Comparison of ENCODE assay signal across 8 cellular contexts in the genomic region with DNA sequence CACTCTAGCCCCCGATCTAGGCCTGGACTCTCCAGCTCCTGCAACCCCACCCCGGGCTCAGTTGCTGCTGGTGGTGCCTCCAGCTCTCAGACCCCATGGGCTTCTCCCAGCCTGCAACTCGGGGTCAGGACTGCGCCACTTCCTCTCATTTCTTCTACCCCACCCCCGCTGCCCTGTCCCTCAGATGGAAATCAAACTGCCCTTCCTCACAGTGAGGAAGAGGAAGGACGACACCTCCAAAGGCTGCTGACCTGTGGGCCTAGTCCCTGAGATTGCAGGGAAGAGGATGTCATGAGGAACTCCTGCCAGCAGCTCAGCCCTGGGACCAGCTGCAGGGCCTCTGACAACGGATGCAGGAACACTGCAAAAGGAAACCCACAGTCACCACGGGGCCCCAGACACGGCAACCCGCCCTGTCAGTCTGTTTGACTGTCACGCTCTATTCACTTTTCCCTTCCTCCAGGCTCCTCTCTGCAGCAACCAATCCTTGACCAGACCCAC. TPM values are rescaled to one million over a fixed set of nuclear protein-coding genes. Genes with fewer than 3 reads are reported as not detected.
DNase-seq lines count a peak whose midpoint lies in the region; ATAC-seq and TF ChIP-seq lines count a peak whose summit lies in the region.

No MANE protein-coding gene starts in this region.

- H3K4me1 ChIP-seq in osteoblast (ENCODE audit: insufficient read depth, low read length) = peaks cover 64% of the 10 kb centered on the region

- H3K27me3 ChIP-seq in osteoblast (ENCODE audit: insufficient read depth, low read length) = no peaks in the 10 kb centered on the region

- peak overlapping the region; percentile 69 for H3K27ac ChIP-seq in osteoblast (ENCODE audit: low read depth, low read length)

- H3K36me3 ChIP-seq in osteoblast (ENCODE audit: insufficient read depth, low read length) = peaks cover 19% of the 10 kb centered on the region

- TF ChIP-seq CTCF in osteoblast (IDR thresholded peaks at IDR 0.05; ENCODE audit: extremely low read depth, low read depth, low read length) = no peak

- ATAC-seq in GM18868 (IDR thresholded peaks at IDR 0.05; ENCODE audit: unreplicated experiment) (peak; percentile 37), HG03175 (IDR thresholded peaks at IDR 0.05; ENCODE audit: unreplicated experiment) (peak; percentile 64), HG03039 (IDR thresholded peaks at IDR 0.05; ENCODE audit: unreplicated experiment) (no peak)

- no peak overlapping the region for H3K4me3 ChIP-seq in osteoblast (ENCODE audit: insufficient read depth, low read length)

- no peaks in the 10 kb centered on the region for H3K9me3 ChIP-seq in osteoblast (ENCODE audit: low read depth, low read length)

- H3K79me2 ChIP-seq in osteoblast (ENCODE audit: insufficient read depth, low read length) = peaks cover 100% of the 10 kb centered on the region

- DNase-seq in UCSD-AML1 (lab: John Stamatoyannopoulos, UW; ENCODE audit: unreplicated experiment) (peak; percentile 89), osteoblast (ENCODE audit: insufficient read length, low spot score, missing footprints) (peak; percentile 89), NCI-H748 (lab: John Stamatoyannopoulos, UW; ENCODE audit: unreplicated experiment) (no peak), epidermal melanocyte (ENCODE audit: insufficient read length, low spot score) (no peak)
- peak; percentile 41 for DNase-seq in effector CD4-positive, alpha-beta T cell

- H3K4me2 ChIP-seq in osteoblast (ENCODE audit: insufficient read depth, low read length) = no peak overlapping the region

- no peak overlapping the region for H2AFZ ChIP-seq in osteoblast (ENCODE audit: low read length)

- H4K20me1 ChIP-seq in osteoblast (ENCODE audit: insufficient read depth, low read length) = peaks cover 97% of the 10 kb centered on the region

RNA-seq across cellular contexts. Expression of gene PNMA1, which starts 29.3 kb away (rescaled TPM):
- total RNA-seq in osteoblast = 40.1 and 40.2 TPM in 2 replicates

Comparison
In these comparisons a context has a peak if more than half of its experiments do, and no peak if none do; other contexts are left out.
1. DNase-seq: peak in UCSD-AML1 (single experiment), effector CD4-positive, alpha-beta T cell (single experiment) and osteoblast (single experiment); none in NCI-H748 (single experiment) and epidermal melanocyte (single experiment).